ENCODE assay signal across 1 cellular context in the genomic region with DNA sequence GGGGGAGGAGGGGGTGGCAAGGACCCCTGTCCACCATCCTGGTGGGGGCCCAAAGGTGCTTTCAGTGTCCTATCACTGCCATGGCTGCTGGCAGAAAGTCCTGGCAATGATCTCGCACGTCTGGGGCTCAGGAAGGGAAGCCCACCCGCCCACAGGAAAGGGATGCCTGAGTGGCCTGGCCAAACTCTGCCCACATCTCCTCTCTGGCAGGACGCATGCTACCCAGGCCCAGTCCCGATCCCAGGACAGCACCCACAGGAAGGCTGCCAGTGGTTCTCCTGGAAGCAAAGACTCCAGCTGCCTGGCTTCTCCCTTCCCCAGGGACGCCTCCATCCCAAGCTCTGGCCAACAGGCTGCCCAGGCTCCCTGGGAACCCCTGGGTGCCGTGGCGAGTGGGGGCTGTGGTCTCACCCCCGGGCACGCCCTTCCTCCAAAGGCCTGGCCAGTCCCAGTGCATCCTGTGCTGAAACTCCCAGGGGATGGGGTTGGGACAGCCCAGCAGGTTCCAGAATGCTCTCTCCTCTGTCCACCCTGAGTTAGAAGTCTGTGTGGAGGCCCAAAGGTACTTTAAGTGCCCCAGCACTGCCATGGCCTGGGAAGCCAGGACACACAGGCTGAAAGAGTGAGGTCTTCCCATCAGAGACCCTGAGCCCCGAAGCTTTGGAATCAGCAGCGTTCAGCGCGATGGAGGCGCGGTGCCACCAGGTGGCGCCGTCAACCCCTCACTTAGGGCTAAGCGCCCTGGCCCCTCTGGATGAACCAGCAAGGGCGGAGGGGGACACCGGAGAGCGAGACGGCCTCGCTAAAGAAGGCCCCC.
A peak's percentile ranks its signal among the peaks of the same experiment; 100 is the strongest.
TF ChIP-seq lines count a peak whose summit lies in the region.

No MANE protein-coding gene starts in this region.

TF ChIP-seq in K562, 482 proteins besides CTCF, POLR2A, EP300 and RAD21 (continued from another document and continues in another):
- TF ChIP-seq MAZ (CRISPR knock-in tag; conservative IDR thresholded peaks at IDR 0.05 in 1 of 2, IDR thresholded peaks at IDR 0.05 in 1 of 2): peak; percentile 69 to 90
- no peak for TF ChIP-seq ZNF124 (CRISPR knock-in tag; IDR thresholded peaks at IDR 0.05)
- TF ChIP-seq POU5F1 (IDR thresholded peaks at IDR 0.05; ENCODE audit: borderline replicate concordance, low read depth, low read length, partially characterized antibody): no peak
- no peak for TF ChIP-seq MAX (CRISPR knock-in tag; IDR thresholded peaks at IDR 0.05)
- no peak for TF ChIP-seq NCOA2 (IDR thresholded peaks at IDR 0.05; ENCODE audit: partially characterized antibody in 2 of 2)
- TF ChIP-seq HLTF (IDR thresholded peaks at IDR 0.05): no peak
- TF ChIP-seq MGA (IDR thresholded peaks at IDR 0.05): no peak
- TF ChIP-seq DPF2 (IDR thresholded peaks at IDR 0.05): no peak
- TF ChIP-seq ZNF639 (CRISPR knock-in tag; conservative IDR thresholded peaks at IDR 0.05 in 1 of 2, IDR thresholded peaks at IDR 0.05 in 1 of 2): no peak
- 0 out of 4 replicates have a peak, but pooled peaks of 1 of the 2 experiments have one; percentile 52 for TF ChIP-seq KDM4B (IDR thresholded peaks at IDR 0.05; ENCODE audit: borderline replicate concordance in 2 of 2, low read depth in 1 of 2)
- TF ChIP-seq ARID2 (IDR thresholded peaks at IDR 0.05): peak; percentile 72; the same call in 1 of the 2 replicates
- TF ChIP-seq NELFE (IDR thresholded peaks at IDR 0.05; ENCODE audit: insufficient read depth, insufficient read length): no peak
- TF ChIP-seq ZNF263 (CRISPR knock-in tag; IDR thresholded peaks at IDR 0.05; ENCODE audit: borderline replicate concordance): no peak
- TF ChIP-seq TAF1 (IDR thresholded peaks at IDR 0.05; ENCODE audit: control insufficient read depth, extremely low read depth, insufficient read depth, low read length, severe bottlenecking): no peak
- TF ChIP-seq SAFB (IDR thresholded peaks at IDR 0.05; ENCODE audit: borderline replicate concordance, low read depth, low read length): no peak
- TF ChIP-seq DNMT1 (IDR thresholded peaks at IDR 0.05): no peak
- TF ChIP-seq JUND (IDR thresholded peaks at IDR 0.05; ENCODE audit: borderline replicate concordance, low read depth, low read length): 0 out of 2 replicates have a peak, but pooled peaks have one; percentile 36
- no peak; the same call in 2 of the 3 replicates for TF ChIP-seq JUND (tag; IDR thresholded peaks at IDR 0.05; ENCODE audit: borderline replicate concordance, low read depth, low read length)
- TF ChIP-seq CBFA2T3 (IDR thresholded peaks at IDR 0.05): no peak
- no peak for TF ChIP-seq CHD2 (IDR thresholded peaks at IDR 0.05; ENCODE audit: low read depth, low read length)
- TF ChIP-seq ZNF780A (CRISPR knock-in tag; IDR thresholded peaks at IDR 0.05): no peak
- no peak for TF ChIP-seq ZBTB11 (CRISPR knock-in tag; IDR thresholded peaks at IDR 0.05)
- TF ChIP-seq ARNT (IDR thresholded peaks at IDR 0.05): no peak
- TF ChIP-seq HOXB6 (CRISPR knock-in tag; IDR thresholded peaks at IDR 0.05; ENCODE audit: borderline replicate concordance): no peak
- no peak for TF ChIP-seq CREBBP (IDR thresholded peaks at IDR 0.05; ENCODE audit: low read depth, low read length)
- TF ChIP-seq, protein P1, sequence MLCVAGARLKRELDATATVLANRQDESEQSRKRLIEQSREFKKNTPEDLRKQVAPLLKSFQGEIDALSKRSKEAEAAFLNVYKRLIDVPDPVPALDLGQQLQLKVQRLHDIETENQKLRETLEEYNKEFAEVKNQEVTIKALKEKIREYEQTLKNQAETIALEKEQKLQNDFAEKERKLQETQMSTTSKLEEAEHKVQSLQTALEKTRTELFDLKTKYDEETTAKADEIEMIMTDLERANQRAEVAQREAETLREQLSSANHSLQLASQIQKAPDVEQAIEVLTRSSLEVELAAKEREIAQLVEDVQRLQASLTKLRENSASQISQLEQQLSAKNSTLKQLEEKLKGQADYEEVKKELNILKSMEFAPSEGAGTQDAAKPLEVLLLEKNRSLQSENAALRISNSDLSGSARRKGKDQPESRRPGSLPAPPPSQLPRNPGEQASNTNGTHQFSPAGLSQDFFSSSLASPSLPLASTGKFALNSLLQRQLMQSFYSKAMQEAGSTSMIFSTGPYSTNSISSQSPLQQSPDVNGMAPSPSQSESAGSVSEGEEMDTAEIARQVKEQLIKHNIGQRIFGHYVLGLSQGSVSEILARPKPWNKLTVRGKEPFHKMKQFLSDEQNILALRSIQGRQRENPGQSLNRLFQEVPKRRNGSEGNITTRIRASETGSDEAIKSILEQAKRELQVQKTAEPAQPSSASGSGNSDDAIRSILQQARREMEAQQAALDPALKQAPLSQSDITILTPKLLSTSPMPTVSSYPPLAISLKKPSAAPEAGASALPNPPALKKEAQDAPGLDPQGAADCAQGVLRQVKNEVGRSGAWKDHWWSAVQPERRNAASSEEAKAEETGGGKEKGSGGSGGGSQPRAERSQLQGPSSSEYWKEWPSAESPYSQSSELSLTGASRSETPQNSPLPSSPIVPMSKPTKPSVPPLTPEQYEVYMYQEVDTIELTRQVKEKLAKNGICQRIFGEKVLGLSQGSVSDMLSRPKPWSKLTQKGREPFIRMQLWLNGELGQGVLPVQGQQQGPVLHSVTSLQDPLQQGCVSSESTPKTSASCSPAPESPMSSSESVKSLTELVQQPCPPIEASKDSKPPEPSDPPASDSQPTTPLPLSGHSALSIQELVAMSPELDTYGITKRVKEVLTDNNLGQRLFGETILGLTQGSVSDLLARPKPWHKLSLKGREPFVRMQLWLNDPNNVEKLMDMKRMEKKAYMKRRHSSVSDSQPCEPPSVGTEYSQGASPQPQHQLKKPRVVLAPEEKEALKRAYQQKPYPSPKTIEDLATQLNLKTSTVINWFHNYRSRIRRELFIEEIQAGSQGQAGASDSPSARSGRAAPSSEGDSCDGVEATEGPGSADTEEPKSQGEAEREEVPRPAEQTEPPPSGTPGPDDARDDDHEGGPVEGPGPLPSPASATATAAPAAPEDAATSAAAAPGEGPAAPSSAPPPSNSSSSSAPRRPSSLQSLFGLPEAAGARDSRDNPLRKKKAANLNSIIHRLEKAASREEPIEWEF (CRISPR knock-in tag; IDR thresholded peaks at IDR 0.05): no peak
- TF ChIP-seq, protein P2, sequence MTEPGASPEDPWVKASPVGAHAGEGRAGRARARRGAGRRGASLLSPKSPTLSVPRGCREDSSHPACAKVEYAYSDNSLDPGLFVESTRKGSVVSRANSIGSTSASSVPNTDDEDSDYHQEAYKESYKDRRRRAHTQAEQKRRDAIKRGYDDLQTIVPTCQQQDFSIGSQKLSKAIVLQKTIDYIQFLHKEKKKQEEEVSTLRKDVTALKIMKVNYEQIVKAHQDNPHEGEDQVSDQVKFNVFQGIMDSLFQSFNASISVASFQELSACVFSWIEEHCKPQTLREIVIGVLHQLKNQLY (CRISPR knock-in tag; conservative IDR thresholded peaks at IDR 0.05): no peak
- TF ChIP-seq MTA3 (IDR thresholded peaks at IDR 0.05; ENCODE audit: borderline replicate concordance): no peak
- TF ChIP-seq TAL1 (IDR thresholded peaks at IDR 0.05): no peak
